Comparison of ENCODE assay signal across 38 cellular contexts in genomic region chr15:77684341-77685081, GRCh38. TPM values are rescaled to one million over a fixed set of nuclear protein-coding genes. Genes with fewer than 3 reads are reported as not detected.
"Had no signal": no experiment of that assay in that cellular context is flagged by ENCODE, and none has a peak within 500 bp of the region (broad histone marks: within the 10 kb centered on the region; RNA-seq: fewer than 3 reads in every experiment).

No MANE protein-coding gene starts in this region.

- H3K27me3 ChIP-seq: adrenal gland, body of pancreas, brain microvascular endothelial cell, breast epithelium had no signal

- H3K4me1 ChIP-seq: adrenal gland, body of pancreas, breast epithelium had no signal

- H3K9me3 ChIP-seq: adrenal gland, body of pancreas, breast epithelium had no signal

- ATAC-seq: activated CD8-positive, alpha-beta T cell treated with anti-CD3 and anti-CD28 coated beads for 36 hours; activated naive CD4-positive, alpha-beta T cell treated with anti-CD3 and anti-CD28 coated beads, Interleukin-2, amount 50 U/mL, for 72 hours; activated T-cell treated with anti-CD3 and anti-CD28 coated beads, Interleukin-2, amount 50 U/mL, for 4 hours; activated T-cell treated with anti-CD3 and anti-CD28 coated beads, Interleukin-2, amount 50 U/mL, for 72 hours; activated T-helper 17 cell treated with anti-CD3 and anti-CD28 coated beads, Interleukin-2, amount 50 U/mL, for 72 hours; body of pancreas had no signal

- H3K9me3 Mint-ChIP-seq: activated B cell treated with CpG ODN at 0.5 μM for 24 hours; activated CD4-positive, alpha-beta memory T cell treated with anti-CD3 and anti-CD28 coated beads for 36 hours; activated CD4-positive, alpha-beta T cell treated with anti-CD3 and anti-CD28 coated beads, Interleukin-2, amount 10 ng/mL, durations not matched to agents 24 days and 14 days; activated CD8-positive, alpha-beta T cell treated with anti-CD3 and anti-CD28 coated beads for 36 hours; activated naive CD4-positive, alpha-beta T cell treated with anti-CD3 and anti-CD28 coated beads for 36 hours; activated naive CD4-positive, alpha-beta T cell treated with anti-CD3 and anti-CD28 coated beads, Interleukin-2, amount 50 U/mL, for 72 hours; activated naive CD8-positive, alpha-beta T cell treated with anti-CD3 and anti-CD28 coated beads for 36 hours; activated T-cell treated with anti-CD3 and anti-CD28 coated beads, Interleukin-2, amount 50 U/mL, for 4 hours; activated T-cell treated with anti-CD3 and anti-CD28 coated beads, Interleukin-2, amount 50 U/mL, for 72 hours; activated T-helper 1 cell treated with anti-CD3 and anti-CD28 coated beads, Interleukin-12 subunit alpha, Interleukin-12 subunit beta, Interleukin-2, Interleukin-4 antibody, amounts not matched to agents 30 ng/mL and 10 ng/mL and 1 ng/mL, durations not matched to agents 14 hours and 24 hours and 36 hours; activated T-helper 17 cell treated with anti-CD3 and anti-CD28 coated beads, Interleukin-2, amount 50 U/mL, for 72 hours; T-helper 1 cell treated with Interleukin-12 subunit alpha and Interleukin-12 subunit beta and Interleukin-4 antibody, amounts not matched to agents 30 μg/mL and 1 μg/mL, for 36 hours; T-helper 2 cell treated with Interferon-gamma antibody and Interleukin-4, amounts not matched to agents 5 μg/mL and 100 μg/mL, for 36 hours had no signal

- FAIRE-seq: astrocyte, TTC549 had no signal

- H3K27ac ChIP-seq: adrenal gland, body of pancreas, brain microvascular endothelial cell, breast epithelium, VCaP had no signal

- H3K27ac Mint-ChIP-seq: activated B cell treated with CpG ODN at 0.5 μM for 24 hours; activated CD4-positive, alpha-beta memory T cell treated with anti-CD3 and anti-CD28 coated beads for 36 hours; activated CD4-positive, alpha-beta T cell treated with anti-CD3 and anti-CD28 coated beads, Interleukin-2, amount 10 ng/mL, durations not matched to agents 24 days and 14 days; activated CD8-positive, alpha-beta T cell treated with anti-CD3 and anti-CD28 coated beads for 36 hours; activated naive CD4-positive, alpha-beta T cell treated with anti-CD3 and anti-CD28 coated beads for 36 hours; activated naive CD4-positive, alpha-beta T cell treated with anti-CD3 and anti-CD28 coated beads, Interleukin-2, amount 50 U/mL, for 72 hours; activated naive CD8-positive, alpha-beta T cell treated with anti-CD3 and anti-CD28 coated beads for 36 hours; activated T-cell treated with anti-CD3 and anti-CD28 coated beads, Interleukin-2, amount 50 U/mL, for 72 hours; activated T-helper 1 cell treated with anti-CD3 and anti-CD28 coated beads, Interleukin-12 subunit alpha, Interleukin-12 subunit beta, Interleukin-2, Interleukin-4 antibody, amounts not matched to agents 30 ng/mL and 10 ng/mL and 1 ng/mL, durations not matched to agents 14 hours and 24 hours and 36 hours; activated T-helper 17 cell treated with anti-CD3 and anti-CD28 coated beads, Interleukin-2, amount 50 U/mL, for 72 hours; T-helper 1 cell treated with Interleukin-12 subunit alpha and Interleukin-12 subunit beta and Interleukin-4 antibody, amounts not matched to agents 30 μg/mL and 1 μg/mL, for 36 hours; T-helper 2 cell treated with Interferon-gamma antibody and Interleukin-4, amounts not matched to agents 5 μg/mL and 100 μg/mL, for 36 hours had no signal

- H3K4me3 ChIP-seq: adrenal gland, body of pancreas, breast epithelium had no signal

- H3K4me1 Mint-ChIP-seq: activated B cell treated with CpG ODN at 0.5 μM for 24 hours; activated naive CD8-positive, alpha-beta T cell treated with anti-CD3 and anti-CD28 coated beads for 36 hours; activated T-helper 17 cell treated with anti-CD3 and anti-CD28 coated beads, Interleukin-2, amount 50 U/mL, for 72 hours had no signal

- DNase-seq: activated B cell treated with CpG ODN at 0.5 μM for 24 hours; activated CD4-positive, alpha-beta memory T cell treated with anti-CD3 and anti-CD28 coated beads for 36 hours; activated CD4-positive, alpha-beta T cell treated with anti-CD3 and anti-CD28 coated beads for 4 hours; activated CD4-positive, alpha-beta T cell treated with anti-CD3 and anti-CD28 coated beads, Interleukin-2, amount 10 ng/mL, durations not matched to agents 24 days and 14 days; activated CD4-positive, alpha-beta T cell treated with anti-CD3 and anti-CD28 coated beads, Interleukin-2, amount 50 U/mL, for 1 hour; activated CD4-positive, alpha-beta T cell treated with anti-CD3 and anti-CD28 coated beads, Interleukin-2, amount 50 U/mL, for 4 hours; activated CD4-positive, CD25-positive, alpha-beta regulatory T cell treated with anti-CD3 and anti-CD28 coated beads, Interleukin-2, amount 50 U/mL, for 72 hours; activated CD8-positive, alpha-beta memory T cell treated with anti-CD3 and anti-CD28 coated beads, Interleukin-2, amount 50 U/mL, for 4 hours; activated CD8-positive, alpha-beta T cell treated with anti-CD3 and anti-CD28 coated beads for 36 hours; activated effector memory CD4-positive, alpha-beta T cell treated with anti-CD3 and anti-CD28 coated beads, Interleukin-2, amount 50 U/mL, for 16 hours; activated gamma-delta T cell treated with Interleukin-2 at 50 U/mL for 16 hours; activated naive CD4-positive, alpha-beta T cell; activated naive CD4-positive, alpha-beta T cell treated with anti-CD3 and anti-CD28 coated beads for 36 hours; activated naive CD4-positive, alpha-beta T cell treated with anti-CD3 and anti-CD28 coated beads, Interleukin-2, amount 50 U/mL, for 16 hours; activated naive CD8-positive, alpha-beta T cell treated with anti-CD3 and anti-CD28 coated beads for 36 hours; activated T-cell treated with anti-CD3 and anti-CD28 coated beads for 4 hours; activated T-cell treated with anti-CD3 and anti-CD28 coated beads, Interleukin-2, amount 50 U/mL, for 1 hour; activated T-cell treated with anti-CD3 and anti-CD28 coated beads, Interleukin-2, amount 50 U/mL, for 4 hours; activated T-cell treated with anti-CD3 and anti-CD28 coated beads, Interleukin-2, amount 50 U/mL, for 72 hours; adrenal gland; amniotic stem cell; aorta; body of pancreas; brain microvascular endothelial cell; central memory CD4-positive, alpha-beta T cell; T-helper 1 cell; T-helper 2 cell; T-helper 9 cell had no signal

- H3K4me3 Mint-ChIP-seq: activated B cell treated with CpG ODN at 0.5 μM for 24 hours; activated CD4-positive, alpha-beta memory T cell treated with anti-CD3 and anti-CD28 coated beads for 36 hours; activated CD4-positive, alpha-beta T cell treated with anti-CD3 and anti-CD28 coated beads, Interleukin-2, amount 10 ng/mL, durations not matched to agents 24 days and 14 days; activated CD8-positive, alpha-beta T cell treated with anti-CD3 and anti-CD28 coated beads for 36 hours; activated naive CD4-positive, alpha-beta T cell treated with anti-CD3 and anti-CD28 coated beads for 36 hours; activated naive CD8-positive, alpha-beta T cell treated with anti-CD3 and anti-CD28 coated beads for 36 hours; activated T-cell treated with anti-CD3 and anti-CD28 coated beads, Interleukin-2, amount 50 U/mL, for 4 hours; activated T-cell treated with anti-CD3 and anti-CD28 coated beads, Interleukin-2, amount 50 U/mL, for 72 hours; activated T-helper 1 cell treated with anti-CD3 and anti-CD28 coated beads, Interleukin-12 subunit alpha, Interleukin-12 subunit beta, Interleukin-2, Interleukin-4 antibody, amounts not matched to agents 30 ng/mL and 10 ng/mL and 1 ng/mL, durations not matched to agents 14 hours and 24 hours and 36 hours; activated T-helper 17 cell treated with anti-CD3 and anti-CD28 coated beads, Interleukin-2, amount 50 U/mL, for 72 hours; T-helper 1 cell treated with Interleukin-12 subunit alpha and Interleukin-12 subunit beta and Interleukin-4 antibody, amounts not matched to agents 30 μg/mL and 1 μg/mL, for 36 hours; T-helper 2 cell treated with Interferon-gamma antibody and Interleukin-4, amounts not matched to agents 5 μg/mL and 100 μg/mL, for 36 hours had no signal

- H3K36me3 ChIP-seq: adrenal gland, brain microvascular endothelial cell, breast epithelium had no signal

RNA-seq across cellular contexts. Expression of gene LINGO1, which starts 51.8 kb away (rescaled TPM):
- total RNA-seq: activated B cell treated with CpG ODN at 0.5 μM for 24 hours; activated CD4-positive, alpha-beta memory T cell treated with anti-CD3 and anti-CD28 coated beads for 36 hours; activated CD4-positive, alpha-beta T cell treated with anti-CD3 and anti-CD28 coated beads, Interleukin-2, amount 10 ng/mL, durations not matched to agents 24 days and 14 days; activated CD8-positive, alpha-beta memory T cell treated with anti-CD3 and anti-CD28 coated beads for 36 hours; activated CD8-positive, alpha-beta T cell treated with anti-CD3 and anti-CD28 coated beads for 36 hours; activated naive CD4-positive, alpha-beta T cell treated with anti-CD3 and anti-CD28 coated beads for 36 hours; activated naive CD4-positive, alpha-beta T cell treated with anti-CD3 and anti-CD28 coated beads, Interleukin-2, amount 50 U/mL, for 72 hours; activated naive CD8-positive, alpha-beta T cell treated with anti-CD3 and anti-CD28 coated beads for 36 hours; activated T-cell treated with anti-CD3 and anti-CD28 coated beads, Interleukin-2, amount 50 U/mL, for 4 hours; activated T-helper 1 cell treated with anti-CD3 and anti-CD28 coated beads, Interleukin-12 subunit alpha, Interleukin-12 subunit beta, Interleukin-2, Interleukin-4 antibody, amounts not matched to agents 30 ng/mL and 10 ng/mL and 1 ng/mL, durations not matched to agents 14 hours and 24 hours and 36 hours; activated T-helper 17 cell treated with anti-CD3 and anti-CD28 coated beads, Interleukin-2, amount 50 U/mL, for 72 hours had no signal
